Comparison of ENCODE assay signal across 8 cellular contexts in genomic region chr9:117703538-117703937, GRCh38. TPM values are rescaled to one million over a fixed set of nuclear protein-coding genes. Genes with fewer than 3 reads are reported as not detected.
DNase-seq lines count a peak whose midpoint lies in the region; ATAC-seq, FAIRE-seq and TF ChIP-seq lines count a peak whose summit lies in the region.

No MANE protein-coding gene starts in this region.

- in situ Hi-C loops in gastrocnemius medialis (cut with MboI; ENCODE audit: low sequenced_read_pairs in 4 of 4) (no loop called here), GM13977 (cut with MboI; ENCODE audit: low pct_unique_long_range_greater_than_20kb, low sequenced_read_pairs, unreplicated experiment) (no loop called here)

- H3K27ac Mint-ChIP-seq in activated CD8-positive, alpha-beta T cell treated with anti-CD3 and anti-CD28 coated beads, Interleukin-2, amount 10 ng/mL, durations not matched to agents 7 days and 5 days: no peak overlapping the region
- H3K27ac Mint-ChIP-seq in T-cell: no peak overlapping the region

- POLR2A ChIA-PET in activated CD8-positive, alpha-beta T cell treated with anti-CD3 and anti-CD28 coated beads, Interleukin-2, amount 10 ng/mL, durations not matched to agents 7 days and 5 days (lab: Charles Lee): no interaction called here
- POLR2A ChIA-PET in T-cell (lab: Charles Lee): no interaction called here

- intact Hi-C loops in gastrocnemius medialis (cut with DNase I; ENCODE audit: low total_unique reads): no loop called here

- ATAC-seq in gastrocnemius medialis (no peak), T-cell (replicated peaks in 1 of 4) (no peak), GM21423 (IDR thresholded peaks at IDR 0.05; ENCODE audit: unreplicated experiment) (no peak)
- ATAC-seq in activated CD8-positive, alpha-beta T cell treated with anti-CD3 and anti-CD28 coated beads, Interleukin-2, amount 10 ng/mL, durations not matched to agents 7 days and 5 days: no peak

- DNase-seq in RCC 7860 (ENCODE audit: low spot score) (no peak), fibroblast of the aortic adventitia (ENCODE audit: low read depth) (no peak), gastrocnemius medialis (no peak), GM13977 (ENCODE audit: low spot score) (no peak), T-cell (no peak)
- no peak for DNase-seq in activated CD8-positive, alpha-beta T cell treated with anti-CD3 and anti-CD28 coated beads, Interleukin-2, amount 10 ng/mL, durations not matched to agents 7 days and 5 days

- H3K27ac ChIP-seq in gastrocnemius medialis: peak overlapping the region; percentile 70 to 81 (median 74)

- TF ChIP-seq CTCF in fibroblast of the aortic adventitia (IDR thresholded peaks at IDR 0.05; ENCODE audit: insufficient read depth, low read length) (no peak), gastrocnemius medialis (IDR thresholded peaks at IDR 0.05 in 4 of 5, conservative IDR thresholded peaks at IDR 0.05 in 1 of 5) (no peak), GM13977 (IDR thresholded peaks at IDR 0.05; ENCODE audit: extremely low read depth, insufficient read depth, missing control alignments) (no peak)

- H3K9me3 Mint-ChIP-seq in activated CD8-positive, alpha-beta T cell treated with anti-CD3 and anti-CD28 coated beads, Interleukin-2, amount 10 ng/mL, durations not matched to agents 7 days and 5 days (ENCODE audit: insufficient read depth): peaks cover 4% of the 10 kb centered on the region
- peaks cover 3 to 9% (median 5%) of the 10 kb centered on the region in 3 donors for H3K9me3 Mint-ChIP-seq in T-cell

- H3K9ac ChIP-seq in ES-I3 (ENCODE audit: low read depth, low read length): peak overlapping the region; percentile 33; the same call in 1 of the 2 replicates

- H3K4me1 ChIP-seq in ES-I3 (ENCODE audit: insufficient read depth, low read length): peaks cover 16% of the 10 kb centered on the region
- H3K4me1 ChIP-seq in gastrocnemius medialis: peaks cover 0 to 11% of the 10 kb centered on the region in 2 donors

- H3K36me3 ChIP-seq in ES-I3 (ENCODE audit: insufficient read depth, low read length) (no peaks in the 10 kb centered on the region), gastrocnemius medialis (no peaks in the 10 kb centered on the region)

- H3K4me3 Mint-ChIP-seq in activated CD8-positive, alpha-beta T cell treated with anti-CD3 and anti-CD28 coated beads, Interleukin-2, amount 10 ng/mL, durations not matched to agents 7 days and 5 days: no peak overlapping the region
- H3K4me3 Mint-ChIP-seq in T-cell: no peak overlapping the region

- CTCF ChIA-PET in activated CD8-positive, alpha-beta T cell treated with anti-CD3 and anti-CD28 coated beads, Interleukin-2, amount 10 ng/mL, durations not matched to agents 7 days and 5 days (lab: Charles Lee): no interaction called here
- CTCF ChIA-PET in T-cell (lab: Charles Lee): no interaction called here

- FAIRE-seq in RCC 7860 (lab: Jason Lieb, UNC): peak; percentile 2

- H3K4me1 Mint-ChIP-seq in activated CD8-positive, alpha-beta T cell treated with anti-CD3 and anti-CD28 coated beads, Interleukin-2, amount 10 ng/mL, durations not matched to agents 7 days and 5 days (ENCODE audit: low read depth): peaks cover 3% of the 10 kb centered on the region
- H3K4me1 Mint-ChIP-seq in T-cell: peaks cover 0 to 9% (median 0%) of the 10 kb centered on the region in 3 donors

- no peaks in the 10 kb centered on the region for H3K9me3 ChIP-seq in ES-I3 (ENCODE audit: control insufficient read depth, insufficient read depth, low read length)
- no peaks in the 10 kb centered on the region for H3K9me3 ChIP-seq in gastrocnemius medialis

- TF ChIP-seq POLR2A in gastrocnemius medialis (IDR thresholded peaks at IDR 0.05): no peak

- peaks cover 8% of the 10 kb centered on the region for H3K27me3 Mint-ChIP-seq in activated CD8-positive, alpha-beta T cell treated with anti-CD3 and anti-CD28 coated beads, Interleukin-2, amount 10 ng/mL, durations not matched to agents 7 days and 5 days (ENCODE audit: low read depth)
- H3K27me3 Mint-ChIP-seq in T-cell: peaks cover 6 to 13% of the 10 kb centered on the region in 2 donors

- H3K4me3 ChIP-seq in fibroblast of the aortic adventitia (ENCODE audit: low read depth, low read length) (peak overlapping the region; percentile 70), gastrocnemius medialis (peak overlapping the region; percentile 36 to 59 (median 57))

- no peaks in the 10 kb centered on the region for H3K36me3 Mint-ChIP-seq in activated CD8-positive, alpha-beta T cell treated with anti-CD3 and anti-CD28 coated beads, Interleukin-2, amount 10 ng/mL, durations not matched to agents 7 days and 5 days (ENCODE audit: low read depth)
- H3K36me3 Mint-ChIP-seq in T-cell: no peaks in the 10 kb centered on the region

- H3K27me3 ChIP-seq in gastrocnemius medialis: no peaks in the 10 kb centered on the region

RNA-seq across cellular contexts. Expression of gene TLR4, which starts 0.7 kb away (rescaled TPM):
- total RNA-seq in fibroblast of the aortic adventitia (ENCODE audit: low replicate concordance): 4.8 and 16.8 TPM in 2 replicates
- 10 to 100 TPM in 1 of 4 donors, 1 to 10 TPM in 3; 7.5 to 10.3 (median 8.3) TPM for total RNA-seq in gastrocnemius medialis
- under 1 TPM; 0.08 to 0.16 TPM for total RNA-seq in activated CD8-positive, alpha-beta T cell treated with anti-CD3 and anti-CD28 coated beads, Interleukin-2, amount 10 ng/mL, durations not matched to agents 7 days and 5 days
- under 1 TPM; 0.08 to 0.18 (median 0.16) TPM for total RNA-seq in T-cell
